In the genomic region with DNA sequence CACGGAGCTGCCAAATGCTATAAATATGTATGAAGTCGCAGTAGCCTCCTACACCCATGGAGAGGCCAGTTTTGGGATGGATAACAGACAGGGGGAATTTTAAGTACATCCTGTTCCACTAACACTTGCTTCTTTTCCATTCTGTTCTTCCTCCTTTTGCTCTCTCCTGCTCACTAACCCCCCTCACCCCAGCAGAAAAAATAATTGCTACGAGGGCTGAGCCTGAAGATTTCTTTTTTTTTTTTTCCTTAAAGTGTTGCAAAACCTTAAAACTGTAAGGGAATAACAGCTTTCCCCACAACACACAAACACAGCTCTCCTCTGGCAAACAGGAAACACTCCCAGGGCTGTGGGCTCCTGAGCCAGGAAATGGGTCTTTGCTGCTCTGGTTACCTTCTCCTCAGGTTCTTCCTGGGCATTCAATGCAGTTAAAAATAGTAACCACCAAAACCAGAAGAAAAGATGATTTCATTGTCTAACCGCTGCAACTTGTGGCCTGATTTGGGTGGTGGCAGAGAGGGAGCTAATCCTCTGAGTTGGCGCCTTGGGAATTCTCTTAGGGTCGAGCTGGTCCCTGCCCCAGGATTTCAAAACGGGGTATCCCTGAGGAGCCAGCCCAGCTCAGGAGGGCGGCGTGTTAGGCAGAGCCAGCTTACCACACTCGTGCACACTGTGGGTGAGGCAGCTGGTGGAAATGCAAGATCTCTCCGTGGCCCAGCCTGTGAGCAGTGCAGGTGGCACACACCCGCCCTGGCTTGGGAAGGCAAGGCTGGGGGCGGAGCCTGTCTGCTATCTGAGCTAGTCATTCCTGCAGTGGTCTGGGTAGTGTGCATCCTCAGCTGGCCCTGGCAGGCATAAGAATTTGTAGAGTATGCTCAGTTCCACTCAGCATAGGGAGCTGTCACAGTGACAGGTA, we compare ENCODE assay signal across 8 cellular contexts. TPM values are rescaled to one million over a fixed set of nuclear protein-coding genes. Genes with fewer than 3 reads are reported as not detected.
A peak's percentile ranks its signal among the peaks of the same experiment; 100 is the strongest.
DNase-seq lines count a peak whose midpoint lies in the region; ATAC-seq and TF ChIP-seq lines count a peak whose summit lies in the region.

No MANE protein-coding gene starts in this region.

- intact Hi-C loops in body of pancreas (cut with DNase I): no loop called here
- intact Hi-C loops in left lung (cut with DNase I): no loop called here

- H3K27ac ChIP-seq in HL-60 (replicated peaks) (peak overlapping the region; percentile 48), body of pancreas (peak overlapping the region in 1 of 4 donors; percentile 8), left lung (peak overlapping the region; percentile 7 to 53)

- no peaks in the 10 kb centered on the region for H3K36me3 ChIP-seq in body of pancreas (replicated peaks in 1 of 2; ENCODE audit: insufficient read depth in 1 of 2, low read depth in 2 of 2)
- H3K36me3 ChIP-seq in left lung: no peaks in the 10 kb centered on the region

- H3K4me1 Mint-ChIP-seq in T-helper 2 cell treated with Interferon-gamma antibody and Interleukin-4, amounts not matched to agents 5 μg/mL and 100 μg/mL, for 36 hours (ENCODE audit: low read depth): peaks cover 23% of the 10 kb centered on the region

- H3K27me3 ChIP-seq in HL-60 (ENCODE audit: insufficient read depth, poor library complexity, severe bottlenecking): no peaks in the 10 kb centered on the region
- no peaks in the 10 kb centered on the region for H3K27me3 ChIP-seq in body of pancreas
- no peaks in the 10 kb centered on the region for H3K27me3 ChIP-seq in left lung

- H3K27ac Mint-ChIP-seq in T-helper 2 cell treated with Interferon-gamma antibody and Interleukin-4, amounts not matched to agents 5 μg/mL and 100 μg/mL, for 36 hours: peak overlapping the region; percentile 74

- ATAC-seq in GM18511 (IDR thresholded peaks at IDR 0.05; ENCODE audit: unreplicated experiment) (peak; percentile 73), body of pancreas (peak; percentile 24), left lung (peak; percentile 83)

- 31 to 38% methylated on average over 12 to 13 of the region's 13 CpGs for WGBS in body of pancreas, 2 donors

- H3K4me3 ChIP-seq in HL-60 (replicated peaks; ENCODE audit: insufficient read depth, low read length) (peak overlapping the region; percentile 20; the same call in 1 of the 2 replicates), body of pancreas (no peak overlapping the region), left lung (no peak overlapping the region)

- H3K4me1 ChIP-seq in body of pancreas (peaks cover 7% of the 10 kb centered on the region), left lung (peaks cover 8 to 17% of the 10 kb centered on the region in 2 donors)

- H3K27me3 Mint-ChIP-seq in T-helper 2 cell treated with Interferon-gamma antibody and Interleukin-4, amounts not matched to agents 5 μg/mL and 100 μg/mL, for 36 hours (ENCODE audit: low read depth): peaks cover 54% of the 10 kb centered on the region

- H3K9me3 ChIP-seq in body of pancreas: no peaks in the 10 kb centered on the region
- no peaks in the 10 kb centered on the region for H3K9me3 ChIP-seq in left lung

- no peak for TF ChIP-seq CTCF in HL-60 (IDR thresholded peaks at IDR 0.05; ENCODE audit: insufficient read depth, low read length)
- TF ChIP-seq CTCF in body of pancreas (IDR thresholded peaks at IDR 0.05): no peak
- TF ChIP-seq CTCF in left lung (IDR thresholded peaks at IDR 0.05): no peak
- TF ChIP-seq CTCF in GM13976 (IDR thresholded peaks at IDR 0.05; ENCODE audit: borderline replicate concordance, control extremely low read depth, extremely low read depth, insufficient read depth, missing control alignments): no peak

- DNase-seq in HL-60 (ENCODE audit: low read depth in 1 of 2, low spot score in 1 of 2) (peak; percentile 24 to 84), body of pancreas (peak; percentile 38 to 65 (median 58)), left lung (peak in 1 of 2 donors; percentile 84), GM13976 (ENCODE audit: low spot score) (no peak), T1000 (lab: John Stamatoyannopoulos, UW) (no peak)
- peak; percentile 43 for DNase-seq in T-helper 2 cell treated with Interferon-gamma antibody and Interleukin-4, amounts not matched to agents 5 μg/mL and 100 μg/mL, for 36 hours (ENCODE audit: low spot score)
- peak; percentile 25 to 37 (median 27) for DNase-seq in stimulated activated CD4-positive, alpha-beta T cell treated with anti-CD3 and anti-CD28 coated beads, TNF-alpha, amount 100 ng/mL, for 4 hours (ENCODE audit: low read depth in 3 of 3)

- no peaks in the 10 kb centered on the region for H3K9me3 Mint-ChIP-seq in T-helper 2 cell treated with Interferon-gamma antibody and Interleukin-4, amounts not matched to agents 5 μg/mL and 100 μg/mL, for 36 hours

- H3K36me3 Mint-ChIP-seq in T-helper 2 cell treated with Interferon-gamma antibody and Interleukin-4, amounts not matched to agents 5 μg/mL and 100 μg/mL, for 36 hours (ENCODE audit: low read depth): no peaks in the 10 kb centered on the region

- no peak for TF ChIP-seq POLR2A in body of pancreas (IDR thresholded peaks at IDR 0.05)

- in situ Hi-C loops in GM13976 (cut with MboI; ENCODE audit: low sequenced_read_pairs, unreplicated experiment): no loop called here

- peak overlapping the region; percentile 73 for H3K4me3 Mint-ChIP-seq in T-helper 2 cell treated with Interferon-gamma antibody and Interleukin-4, amounts not matched to agents 5 μg/mL and 100 μg/mL, for 36 hours

RNA-seq across cellular contexts. Expression of a gene that starts 17.1 kb away (rescaled TPM):
- total RNA-seq in body of pancreas: 10 to 100 TPM; 29.0 to 40.5 TPM
- 100 to 1,000 TPM; 276 to 369 TPM for total RNA-seq in left lung

Comparison
In these comparisons a context has a peak if more than half of its experiments do, and no peak if none do; other contexts are left out.
1. ATAC-seq: peak in every context shown above with its lines; median percentile 83 in left lung; 73 in GM18511; 24 in body of pancreas.
2. DNase-seq: peak in HL-60 (2 of 2), T-helper 2 cell treated with Interferon-gamma antibody and Interleukin-4, amounts not matched to agents 5 μg/mL and 100 μg/mL, for 36 hours (single experiment), body of pancreas (4 of 4) and stimulated activated CD4-positive, alpha-beta T cell treated with anti-CD3 and anti-CD28 coated beads, TNF-alpha, amount 100 ng/mL, for 4 hours (3 of 3); none in GM13976 (single experiment) and T1000 (single experiment).
3. RNA of a gene that starts 17.1 kb away (total RNA-seq): 276 to 369 TPM in left lung; 29.0 to 40.5 TPM in body of pancreas; every median in the first group is over 4 times any median in the second.